In genomic region chr4:137532869-137533236, GRCh38 we compare ENCODE assay signal across 9 cellular contexts. TPM values are rescaled to one million over a fixed set of nuclear protein-coding genes. Genes with fewer than 3 reads are reported as not detected.
DNase-seq lines count a peak whose midpoint lies in the region; ATAC-seq, FAIRE-seq and TF ChIP-seq lines count a peak whose summit lies in the region.
"Had no signal": no experiment of that assay in that cellular context is flagged by ENCODE, and none has a peak within 500 bp of the region (broad histone marks: within the 10 kb centered on the region; RNA-seq: fewer than 3 reads in every experiment).

No MANE protein-coding gene starts in this region.

- H3K4me1 ChIP-seq in HUES64 (ENCODE audit: insufficient read depth, low read length) (peaks cover 68% of the 10 kb centered on the region), skeletal muscle tissue (ENCODE audit: control insufficient read depth in 3 of 3, insufficient read depth in 3 of 3, low read length in 3 of 3) (peaks cover 0 to 6% (median 0%) of the 10 kb centered on the region in 3 donors)

- peak overlapping the region; percentile 93 for H3K4me3 ChIP-seq in HUES64 (ENCODE audit: low read length)
- peak overlapping the region; percentile 84 for H3K4me3 ChIP-seq in fibroblast of mammary gland (ENCODE audit: control insufficient read depth, low read depth, low read length)
- peak overlapping the region; percentile 62 to 82 (median 71) for H3K4me3 ChIP-seq in skeletal muscle tissue (ENCODE audit: low read length in 3 of 3)

- H3K9me3 ChIP-seq in HUES64 (ENCODE audit: insufficient read depth, low read depth, low read length), result no peaks in the 10 kb centered on the region
- H3K9me3 ChIP-seq in skeletal muscle tissue (ENCODE audit: control insufficient read depth in 3 of 3, low read length in 3 of 3), result no peaks in the 10 kb centered on the region

- no peak for TF ChIP-seq CTCF in fibroblast of mammary gland (conservative IDR thresholded peaks at IDR 0.05; ENCODE audit: control insufficient read depth, insufficient read depth, low read depth, low read length)

- H3K36me3 ChIP-seq in HUES64 (ENCODE audit: insufficient read depth, low read length) (peaks cover 30% of the 10 kb centered on the region), skeletal muscle tissue (ENCODE audit: control insufficient read depth in 3 of 3, insufficient read depth in 3 of 3, low read length in 3 of 3) (no peaks in the 10 kb centered on the region)

- peak; percentile 14 for ATAC-seq in GM18907 (IDR thresholded peaks at IDR 0.05; ENCODE audit: unreplicated experiment)
- ATAC-seq in activated naive CD8-positive, alpha-beta T cell treated with anti-CD3 and anti-CD28 coated beads, Interleukin-2, amount 50 U/mL, for 24 hours, result no peak

- H3K9me3 Mint-ChIP-seq in T-helper 2 cell treated with Interferon-gamma antibody and Interleukin-4, amounts not matched to agents 5 μg/mL and 100 μg/mL, for 36 hours, result peaks cover 4% of the 10 kb centered on the region
- H3K9me3 Mint-ChIP-seq in activated naive CD8-positive, alpha-beta T cell treated with anti-CD3 and anti-CD28 coated beads, Interleukin-2, amount 50 U/mL, for 24 hours, result no peaks in the 10 kb centered on the region

- DNase-seq in fibroblast of mammary gland (ENCODE audit: low read depth) (no peak), Ammon's horn (ENCODE audit: low spot score) (no peak), H54 (ENCODE audit: insufficient read length, low spot score) (no peak)
- no peak for DNase-seq in T-helper 2 cell treated with Interferon-gamma antibody and Interleukin-4, amounts not matched to agents 5 μg/mL and 100 μg/mL, for 36 hours (ENCODE audit: low spot score)
- DNase-seq in activated naive CD8-positive, alpha-beta T cell treated with anti-CD3 and anti-CD28 coated beads, Interleukin-2, amount 50 U/mL, for 24 hours, result no peak

- WGBS in HUES64, result 0% methylated on average over 1 of the region's 3 CpGs

- H3K9ac ChIP-seq in HUES64 (ENCODE audit: low read depth, low read length) (peak overlapping the region; percentile 74), skeletal muscle tissue (ENCODE audit: low read depth in 1 of 3, low read length in 3 of 3) (peak overlapping the region; percentile 34 to 63 (median 55))

- peak overlapping the region; percentile 88 for H3K27ac ChIP-seq in HUES64 (ENCODE audit: low read depth, low read length)
- peak overlapping the region; percentile 78 for H3K27ac ChIP-seq in skeletal muscle tissue (ENCODE audit: low read depth, low read length)
- H3K27ac ChIP-seq: foreskin keratinocyte had no signal

- peaks cover 2% of the 10 kb centered on the region for H3K4me1 Mint-ChIP-seq in T-helper 2 cell treated with Interferon-gamma antibody and Interleukin-4, amounts not matched to agents 5 μg/mL and 100 μg/mL, for 36 hours (ENCODE audit: low read depth)
- no peaks in the 10 kb centered on the region for H3K4me1 Mint-ChIP-seq in activated naive CD8-positive, alpha-beta T cell treated with anti-CD3 and anti-CD28 coated beads, Interleukin-2, amount 50 U/mL, for 24 hours

- no peak overlapping the region for H3K4me3 Mint-ChIP-seq in T-helper 2 cell treated with Interferon-gamma antibody and Interleukin-4, amounts not matched to agents 5 μg/mL and 100 μg/mL, for 36 hours
- no peak overlapping the region for H3K4me3 Mint-ChIP-seq in activated naive CD8-positive, alpha-beta T cell treated with anti-CD3 and anti-CD28 coated beads, Interleukin-2, amount 50 U/mL, for 24 hours

- no peak for TF ChIP-seq POLR2A in H54 (IDR thresholded peaks at IDR 0.05; ENCODE audit: low read depth, low read length)

- no peak overlapping the region for H3K27ac Mint-ChIP-seq in T-helper 2 cell treated with Interferon-gamma antibody and Interleukin-4, amounts not matched to agents 5 μg/mL and 100 μg/mL, for 36 hours
- no peak overlapping the region for H3K27ac Mint-ChIP-seq in activated naive CD8-positive, alpha-beta T cell treated with anti-CD3 and anti-CD28 coated beads, Interleukin-2, amount 50 U/mL, for 24 hours

- no peaks in the 10 kb centered on the region for H3K27me3 ChIP-seq in HUES64 (ENCODE audit: insufficient read depth, low read length)
- H3K27me3 ChIP-seq in skeletal muscle tissue (ENCODE audit: control insufficient read depth in 3 of 3, insufficient read depth in 3 of 3, low read length in 3 of 3), result peaks cover 0 to 3% (median 0%) of the 10 kb centered on the region in 3 donors
- H3K27me3 ChIP-seq: foreskin keratinocyte had no signal

- no peaks in the 10 kb centered on the region for H3K36me3 Mint-ChIP-seq in T-helper 2 cell treated with Interferon-gamma antibody and Interleukin-4, amounts not matched to agents 5 μg/mL and 100 μg/mL, for 36 hours (ENCODE audit: low read depth)
- H3K36me3 Mint-ChIP-seq in activated naive CD8-positive, alpha-beta T cell treated with anti-CD3 and anti-CD28 coated beads, Interleukin-2, amount 50 U/mL, for 24 hours (ENCODE audit: low read depth), result no peaks in the 10 kb centered on the region

- no peak for FAIRE-seq in H54 (lab: Jason Lieb, UNC)

- H3K27me3 Mint-ChIP-seq in T-helper 2 cell treated with Interferon-gamma antibody and Interleukin-4, amounts not matched to agents 5 μg/mL and 100 μg/mL, for 36 hours (ENCODE audit: low read depth), result peaks cover 2% of the 10 kb centered on the region
- H3K27me3 Mint-ChIP-seq in activated naive CD8-positive, alpha-beta T cell treated with anti-CD3 and anti-CD28 coated beads, Interleukin-2, amount 50 U/mL, for 24 hours, result no peaks in the 10 kb centered on the region

RNA-seq across cellular contexts. Expression of gene PCDH18, which starts 0.6 kb away (rescaled TPM):
- 32.4 TPM for polyA plus RNA-seq in HUES64 (2013, experiment 1 of 2)
- 40.0 TPM for polyA plus RNA-seq in HUES64 (2013, experiment 2 of 2)
- total RNA-seq in skeletal muscle tissue, result 57.4 TPM
